9 cellular contexts compared by ENCODE assay signal in genomic region chr3:149527531-149528343, GRCh38. TPM values are rescaled to one million over a fixed set of nuclear protein-coding genes. Genes with fewer than 3 reads are reported as not detected.
A peak's percentile ranks its signal among the peaks of the same experiment; 100 is the strongest.
DNase-seq lines count a peak whose midpoint lies in the region; ATAC-seq and TF ChIP-seq lines count a peak whose summit lies in the region.
"Had no signal": no experiment of that assay in that cellular context is flagged by ENCODE, and none has a peak within 500 bp of the region (broad histone marks: within the 10 kb centered on the region; RNA-seq: fewer than 3 reads in every experiment).

No MANE protein-coding gene starts in this region.

- H3K36me3 ChIP-seq in osteoblast (ENCODE audit: insufficient read depth, low read length) = peaks cover 30% of the 10 kb centered on the region

- H3K79me2 ChIP-seq in osteoblast (ENCODE audit: insufficient read depth, low read length) = peaks cover 49% of the 10 kb centered on the region

- H2AFZ ChIP-seq in osteoblast (ENCODE audit: low read length) = no peak overlapping the region

- no peak overlapping the region for H3K4me2 ChIP-seq in osteoblast (ENCODE audit: insufficient read depth, low read length)

- in situ Hi-C loops in SK-MEL-5 (cut with HindIII; ENCODE audit: low pct_unique_long_range_greater_than_20kb, low sequenced_read_pairs) = no loop called here

- H3K27me3 ChIP-seq in osteoblast (ENCODE audit: insufficient read depth, low read length) = no peaks in the 10 kb centered on the region
- H3K27me3 ChIP-seq: SJCRH30 had no signal

- no peak overlapping the region for H3K4me3 ChIP-seq in osteoblast (ENCODE audit: insufficient read depth, low read length)
- H3K4me3 ChIP-seq: SJCRH30 had no signal

- peak; percentile 31 for TF ChIP-seq CTCF in osteoblast (IDR thresholded peaks at IDR 0.05; ENCODE audit: extremely low read depth, low read depth, low read length)

- H3K9me3 ChIP-seq in osteoblast (ENCODE audit: low read depth, low read length) = no peaks in the 10 kb centered on the region
- H3K9me3 ChIP-seq: SJCRH30 had no signal

- H3K27ac ChIP-seq in osteoblast (ENCODE audit: low read depth, low read length) = peak overlapping the region; percentile 46
- H3K27ac ChIP-seq: SJCRH30 had no signal

- DNase-seq in CD1c-positive myeloid dendritic cell (ENCODE audit: extremely low spot score) = peak; percentile 49
- peak; percentile 91 for DNase-seq in SK-MEL-5 (ENCODE audit: low read depth, low spot score)
- peak; percentile 92 for DNase-seq in foreskin melanocyte
- no peak for DNase-seq in osteoblast (ENCODE audit: insufficient read length, low spot score, missing footprints)
- DNase-seq in OCI-M2 (lab: John Stamatoyannopoulos, UW; ENCODE audit: unreplicated experiment) = no peak
- DNase-seq in cerebellar cortex (ENCODE audit: low spot score) = no peak
- no peak for DNase-seq in T-helper 9 cell
- DNase-seq: SJCRH30 had no signal

- H4K20me1 ChIP-seq in osteoblast (ENCODE audit: insufficient read depth, low read length) = no peaks in the 10 kb centered on the region

- no peak for ATAC-seq in GM18870 (IDR thresholded peaks at IDR 0.05; ENCODE audit: unreplicated experiment)

- peaks cover 16% of the 10 kb centered on the region for H3K4me1 ChIP-seq in osteoblast (ENCODE audit: insufficient read depth, low read length)

RNA-seq across cellular contexts. Expression of gene TM4SF4, which starts 53.2 kb away (rescaled TPM):
- total RNA-seq in SK-MEL-5 (2014; rRNA removed; shearing (Covaris generic)) = not detected in 2 replicates
- polyA plus RNA-seq in SK-MEL-5 (2015; cell fraction: cytosol; rRNA removed) = not detected in 2 replicates
- polyA plus RNA-seq in SK-MEL-5 (2015; cell fraction: nucleus; rRNA removed) = not detected in 2 replicates
- total RNA-seq in osteoblast = under 0.01 TPM in 1 of 2 replicates, not detected in the other
- total RNA-seq: SJCRH30 had no signal

Comparison
In these comparisons a context has a peak if more than half of its experiments do, and no peak if none do; other contexts are left out.
1. DNase-seq: peak in CD1c-positive myeloid dendritic cell (single experiment), SK-MEL-5 (single experiment) and foreskin melanocyte (single experiment); none in osteoblast (single experiment), OCI-M2 (single experiment), cerebellar cortex (single experiment) and T-helper 9 cell (single experiment).